ENCODE assay signal across 23 cellular contexts in the genomic region with DNA sequence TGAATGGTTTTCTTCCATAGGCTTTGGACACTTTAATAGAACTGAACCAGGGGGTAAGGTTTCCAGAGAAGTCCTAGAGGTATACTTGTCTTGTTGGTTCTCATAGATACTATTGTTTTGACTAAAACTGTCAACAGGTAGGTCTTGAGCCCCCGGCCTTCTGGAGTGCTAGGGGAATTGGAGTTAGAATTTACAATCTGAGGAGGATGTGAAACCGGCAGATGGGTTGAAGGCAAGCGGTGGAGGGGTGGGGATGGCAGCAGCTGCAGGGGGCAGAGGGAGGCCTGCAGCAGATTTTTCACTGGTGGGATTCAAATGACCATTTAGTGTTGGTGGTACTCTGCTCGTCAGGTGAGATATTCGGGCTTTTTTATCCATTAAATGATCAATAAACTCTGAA. TPM values are rescaled to one million over a fixed set of nuclear protein-coding genes. Genes with fewer than 3 reads are reported as not detected.
"Had no signal": no experiment of that assay in that cellular context is flagged by ENCODE, and none has a peak within 500 bp of the region (broad histone marks: within the 10 kb centered on the region; RNA-seq: fewer than 3 reads in every experiment).

No MANE protein-coding gene starts in this region.

- ATAC-seq: activated CD4-positive, CD25-positive, alpha-beta regulatory T cell treated with anti-CD3 and anti-CD28 coated beads, Interleukin-2, amount 50 U/mL, for 24 hours; lower lobe of right lung; naive thymus-derived CD8-positive, alpha-beta T cell; right lobe of liver; stimulated activated effector memory CD8-positive, alpha-beta T cell treated with anti-CD3 and anti-CD28 coated beads, Interleukin-12 subunit alpha, Interleukin-12 subunit beta, amount 100 ng/mL, for 72 hours had no signal

- H3K27ac ChIP-seq: adrenal gland, lower lobe of right lung, neural progenitor cell, right lobe of liver, skin epidermis, testis, uterus had no signal

- H3K27me3 ChIP-seq: right lobe of liver, testis, uterus had no signal

- H3K9ac ChIP-seq: neural progenitor cell had no signal

- H3K27ac Mint-ChIP-seq: activated CD4-positive, alpha-beta memory T cell treated with anti-CD3 and anti-CD28 coated beads, Interleukin-2, amount 10 ng/mL, durations not matched to agents 7 days and 5 days; activated CD4-positive, alpha-beta T cell treated with anti-CD3 and anti-CD28 coated beads, Interleukin-2, amount 10 ng/mL, durations not matched to agents 24 days and 14 days; activated naive CD8-positive, alpha-beta T cell; neural progenitor cell; stimulated activated effector memory CD8-positive, alpha-beta T cell treated with anti-CD3 and anti-CD28 coated beads, Interleukin-12 subunit alpha, Interleukin-12 subunit beta, amount 100 ng/mL, for 72 hours had no signal

- H3K36me3 ChIP-seq: adrenal gland, lower lobe of right lung, neural progenitor cell, right lobe of liver, uterus had no signal

- H3K4me3 ChIP-seq: adrenal gland, lower lobe of right lung, right lobe of liver, testis, uterus had no signal

- H2AFZ ChIP-seq: neural progenitor cell had no signal

- H3K36me3 Mint-ChIP-seq: activated naive CD8-positive, alpha-beta T cell; naive thymus-derived CD8-positive, alpha-beta T cell; neural progenitor cell; stimulated activated effector memory CD8-positive, alpha-beta T cell treated with anti-CD3 and anti-CD28 coated beads, Interleukin-12 subunit alpha, Interleukin-12 subunit beta, amount 100 ng/mL, for 72 hours had no signal

- H3K4me1 ChIP-seq: testis, uterus had no signal

- H3K9me3 ChIP-seq: adrenal gland, lower lobe of right lung, right lobe of liver, testis, uterus had no signal

- DNase-seq: activated CD4-positive, alpha-beta memory T cell treated with anti-CD3 and anti-CD28 coated beads, Interleukin-2, amount 10 ng/mL, durations not matched to agents 7 days and 5 days; activated CD4-positive, alpha-beta T cell treated with anti-CD3 and anti-CD28 coated beads, Interleukin-2, amount 10 ng/mL, durations not matched to agents 24 days and 14 days; activated T-cell treated with anti-CD3 and anti-CD28 coated beads for 4 hours; adrenal gland; central memory CD4-positive, alpha-beta T cell; effector memory CD4-positive, alpha-beta T cell; foreskin melanocyte; kidney; lower lobe of right lung; naive thymus-derived CD8-positive, alpha-beta T cell; right lobe of liver; stimulated activated CD4-positive, alpha-beta T cell treated with anti-CD3 and anti-CD28 coated beads, Interleukin-2, amount 100 ng/mL, for 24 hours; testis; trophoblast cell; uterus had no signal

- H3K9me3 Mint-ChIP-seq: activated CD4-positive, alpha-beta memory T cell treated with anti-CD3 and anti-CD28 coated beads, Interleukin-2, amount 10 ng/mL, durations not matched to agents 7 days and 5 days; activated CD4-positive, alpha-beta T cell treated with anti-CD3 and anti-CD28 coated beads, Interleukin-2, amount 10 ng/mL, durations not matched to agents 24 days and 14 days; naive thymus-derived CD8-positive, alpha-beta T cell; neural progenitor cell; stimulated activated effector memory CD8-positive, alpha-beta T cell treated with anti-CD3 and anti-CD28 coated beads, Interleukin-12 subunit alpha, Interleukin-12 subunit beta, amount 100 ng/mL, for 72 hours had no signal

- H3K4me3 Mint-ChIP-seq: activated CD4-positive, alpha-beta memory T cell treated with anti-CD3 and anti-CD28 coated beads, Interleukin-2, amount 10 ng/mL, durations not matched to agents 7 days and 5 days; activated CD4-positive, alpha-beta T cell treated with anti-CD3 and anti-CD28 coated beads, Interleukin-2, amount 10 ng/mL, durations not matched to agents 24 days and 14 days; activated naive CD8-positive, alpha-beta T cell; neural progenitor cell; stimulated activated effector memory CD8-positive, alpha-beta T cell treated with anti-CD3 and anti-CD28 coated beads, Interleukin-12 subunit alpha, Interleukin-12 subunit beta, amount 100 ng/mL, for 72 hours had no signal

- FAIRE-seq: astrocyte, colon, kidney had no signal

RNA-seq across cellular contexts. Expression of a gene that starts 4.3 kb away (rescaled TPM):
- total RNA-seq: activated CD4-positive, alpha-beta memory T cell treated with anti-CD3 and anti-CD28 coated beads, Interleukin-2, amount 10 ng/mL, durations not matched to agents 7 days and 5 days; activated CD4-positive, alpha-beta T cell treated with anti-CD3 and anti-CD28 coated beads, Interleukin-2, amount 10 ng/mL, durations not matched to agents 24 days and 14 days; dermis microvascular lymphatic vessel endothelial cell had no signal
